In the genomic region with DNA sequence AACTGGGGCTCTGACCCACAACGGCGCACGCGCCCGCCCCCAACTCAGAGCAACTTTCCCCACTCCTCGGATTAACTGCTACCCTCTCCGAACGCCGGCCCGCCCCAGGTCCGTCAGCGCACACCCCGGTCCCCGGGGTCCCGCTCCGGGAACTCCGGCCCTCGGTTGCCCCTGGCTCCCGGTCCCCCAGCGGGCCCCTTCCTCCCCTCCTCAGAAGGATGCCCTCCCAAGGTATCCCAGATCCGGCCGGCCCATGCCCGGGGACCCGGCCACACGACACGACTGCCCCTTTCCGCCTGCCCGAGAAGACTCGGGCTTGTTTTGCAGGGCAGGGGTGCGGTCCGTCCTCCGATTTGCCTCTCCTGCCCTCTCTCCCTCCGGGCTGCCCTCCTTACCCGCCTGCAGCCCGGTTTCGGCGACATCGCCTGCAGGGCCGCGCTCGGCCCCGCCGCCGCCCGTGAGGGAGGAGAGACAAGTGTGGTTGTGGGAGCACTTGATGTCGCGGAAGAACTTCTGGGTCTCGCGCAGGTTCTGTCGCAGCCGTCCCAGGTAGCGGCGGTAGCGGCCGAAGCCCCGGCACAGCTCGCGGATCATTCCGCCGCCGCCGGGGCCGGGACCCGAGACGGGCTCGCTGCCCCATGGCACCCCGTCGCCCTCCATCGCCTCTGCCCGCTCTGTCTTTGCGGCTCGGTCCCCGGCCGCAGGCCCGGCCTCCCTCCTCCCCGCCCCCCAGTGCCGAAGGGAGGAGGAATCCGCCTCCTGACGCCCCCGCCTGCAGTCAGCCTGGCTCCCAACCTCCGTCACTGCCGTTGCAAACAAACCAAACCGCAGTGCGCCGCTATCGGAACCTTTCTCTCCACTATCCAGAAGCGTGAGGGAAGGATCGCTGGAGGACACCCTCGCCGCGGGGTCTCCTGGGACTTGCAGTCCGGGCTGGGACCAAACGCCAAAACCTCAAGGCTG, we compare ENCODE assay signal across 1 cellular context.
TF ChIP-seq lines count a peak whose summit lies in the region.

A gene with protein sequence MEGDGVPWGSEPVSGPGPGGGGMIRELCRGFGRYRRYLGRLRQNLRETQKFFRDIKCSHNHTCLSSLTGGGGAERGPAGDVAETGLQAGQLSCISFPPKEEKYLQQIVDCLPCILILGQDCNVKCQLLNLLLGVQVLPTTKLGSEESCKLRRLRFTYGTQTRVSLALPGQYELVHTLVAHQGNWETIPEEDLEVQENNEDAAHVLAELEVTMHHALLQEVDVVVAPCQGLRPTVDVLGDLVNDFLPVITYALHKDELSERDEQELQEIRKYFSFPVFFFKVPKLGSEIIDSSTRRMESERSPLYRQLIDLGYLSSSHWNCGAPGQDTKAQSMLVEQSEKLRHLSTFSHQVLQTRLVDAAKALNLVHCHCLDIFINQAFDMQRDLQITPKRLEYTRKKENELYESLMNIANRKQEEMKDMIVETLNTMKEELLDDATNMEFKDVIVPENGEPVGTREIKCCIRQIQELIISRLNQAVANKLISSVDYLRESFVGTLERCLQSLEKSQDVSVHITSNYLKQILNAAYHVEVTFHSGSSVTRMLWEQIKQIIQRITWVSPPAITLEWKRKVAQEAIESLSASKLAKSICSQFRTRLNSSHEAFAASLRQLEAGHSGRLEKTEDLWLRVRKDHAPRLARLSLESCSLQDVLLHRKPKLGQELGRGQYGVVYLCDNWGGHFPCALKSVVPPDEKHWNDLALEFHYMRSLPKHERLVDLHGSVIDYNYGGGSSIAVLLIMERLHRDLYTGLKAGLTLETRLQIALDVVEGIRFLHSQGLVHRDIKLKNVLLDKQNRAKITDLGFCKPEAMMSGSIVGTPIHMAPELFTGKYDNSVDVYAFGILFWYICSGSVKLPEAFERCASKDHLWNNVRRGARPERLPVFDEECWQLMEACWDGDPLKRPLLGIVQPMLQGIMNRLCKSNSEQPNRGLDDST (minus strand): TSS at position 827 of the 963 bp plus-strand sequence. CDS start 167 bp downstream, at position 660.

TF ChIP-seq in HepG2, 621 proteins besides CTCF, POLR2A, EP300 and RAD21 (continued from another document and continues in another):
- TF ChIP-seq, protein P1, sequence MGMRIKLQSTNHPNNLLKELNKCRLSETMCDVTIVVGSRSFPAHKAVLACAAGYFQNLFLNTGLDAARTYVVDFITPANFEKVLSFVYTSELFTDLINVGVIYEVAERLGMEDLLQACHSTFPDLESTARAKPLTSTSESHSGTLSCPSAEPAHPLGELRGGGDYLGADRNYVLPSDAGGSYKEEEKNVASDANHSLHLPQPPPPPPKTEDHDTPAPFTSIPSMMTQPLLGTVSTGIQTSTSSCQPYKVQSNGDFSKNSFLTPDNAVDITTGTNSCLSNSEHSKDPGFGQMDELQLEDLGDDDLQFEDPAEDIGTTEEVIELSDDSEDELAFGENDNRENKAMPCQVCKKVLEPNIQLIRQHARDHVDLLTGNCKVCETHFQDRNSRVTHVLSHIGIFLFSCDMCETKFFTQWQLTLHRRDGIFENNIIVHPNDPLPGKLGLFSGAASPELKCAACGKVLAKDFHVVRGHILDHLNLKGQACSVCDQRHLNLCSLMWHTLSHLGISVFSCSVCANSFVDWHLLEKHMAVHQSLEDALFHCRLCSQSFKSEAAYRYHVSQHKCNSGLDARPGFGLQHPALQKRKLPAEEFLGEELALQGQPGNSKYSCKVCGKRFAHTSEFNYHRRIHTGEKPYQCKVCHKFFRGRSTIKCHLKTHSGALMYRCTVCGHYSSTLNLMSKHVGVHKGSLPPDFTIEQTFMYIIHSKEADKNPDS (CRISPR knock-in tag; IDR thresholded peaks at IDR 0.05), result no peak; the same call in none of the 2 replicates
- TF ChIP-seq SRSF1 (optimal IDR thresholded peaks at IDR 0.05; ENCODE audit: low read depth, low read length) (peak; percentile 21), WIZ (CRISPR knock-in tag; IDR thresholded peaks at IDR 0.05) (peak; percentile 80), ZNF335 (CRISPR knock-in tag; IDR thresholded peaks at IDR 0.05) (peak; percentile 98), ZNF781 (CRISPR knock-in tag; IDR thresholded peaks at IDR 0.05; ENCODE audit: borderline replicate concordance, not compliant biosample characterization) (no peak), ZEB1 (IDR thresholded peaks at IDR 0.05; ENCODE audit: insufficient replicate concordance, low read depth) (peak; percentile 89), THAP11 (CRISPR knock-in tag; IDR thresholded peaks at IDR 0.05) (peak; percentile 100), RELA (CRISPR knock-in tag; IDR thresholded peaks at IDR 0.05) (no peak), ARNT2 (CRISPR knock-in tag; IDR thresholded peaks at IDR 0.05; ENCODE audit: low read depth) (peak; percentile 55; the same call in 1 of the 2 replicates), HNRNPH1 (optimal IDR thresholded peaks at IDR 0.05; ENCODE audit: low read depth, low read length) (no peak), ZNF121 (CRISPR knock-in tag; IDR thresholded peaks at IDR 0.05) (0 out of 2 replicates have a peak, but pooled peaks have one; percentile 27), ZBTB21 (CRISPR knock-in tag; IDR thresholded peaks at IDR 0.05) (0 out of 2 replicates have a peak, but pooled peaks have one; percentile 18), MLX (CRISPR knock-in tag; IDR thresholded peaks at IDR 0.05) (no peak), MXD1 (CRISPR knock-in tag; IDR thresholded peaks at IDR 0.05) (peak; percentile 92), KDM1A (CRISPR knock-in tag; IDR thresholded peaks at IDR 0.05) (no peak), ZNF30 (CRISPR knock-in tag; IDR thresholded peaks at IDR 0.05) (0 out of 2 replicates have a peak, but pooled peaks have one; percentile 5), ZNF75D (CRISPR knock-in tag; IDR thresholded peaks at IDR 0.05; ENCODE audit: borderline replicate concordance) (0 out of 2 replicates have a peak, but pooled peaks have one; percentile 11), JARID2 (CRISPR knock-in tag; IDR thresholded peaks at IDR 0.05; ENCODE audit: insufficient replicate concordance) (peak; percentile 42), NBN (conservative IDR thresholded peaks at IDR 0.05) (no peak), HINFP (CRISPR knock-in tag; IDR thresholded peaks at IDR 0.05; ENCODE audit: low read depth) (peak; percentile 24; the same call in 1 of the 2 replicates), ARID3A (IDR thresholded peaks at IDR 0.05; ENCODE audit: low read depth, low read length) (0 out of 2 replicates have a peak, but pooled peaks have one; percentile 22), ZNF329 (CRISPR knock-in tag; IDR thresholded peaks at IDR 0.05; ENCODE audit: low read depth) (0 out of 2 replicates have a peak, but pooled peaks have one; percentile 34)
- TF ChIP-seq, protein P2, sequence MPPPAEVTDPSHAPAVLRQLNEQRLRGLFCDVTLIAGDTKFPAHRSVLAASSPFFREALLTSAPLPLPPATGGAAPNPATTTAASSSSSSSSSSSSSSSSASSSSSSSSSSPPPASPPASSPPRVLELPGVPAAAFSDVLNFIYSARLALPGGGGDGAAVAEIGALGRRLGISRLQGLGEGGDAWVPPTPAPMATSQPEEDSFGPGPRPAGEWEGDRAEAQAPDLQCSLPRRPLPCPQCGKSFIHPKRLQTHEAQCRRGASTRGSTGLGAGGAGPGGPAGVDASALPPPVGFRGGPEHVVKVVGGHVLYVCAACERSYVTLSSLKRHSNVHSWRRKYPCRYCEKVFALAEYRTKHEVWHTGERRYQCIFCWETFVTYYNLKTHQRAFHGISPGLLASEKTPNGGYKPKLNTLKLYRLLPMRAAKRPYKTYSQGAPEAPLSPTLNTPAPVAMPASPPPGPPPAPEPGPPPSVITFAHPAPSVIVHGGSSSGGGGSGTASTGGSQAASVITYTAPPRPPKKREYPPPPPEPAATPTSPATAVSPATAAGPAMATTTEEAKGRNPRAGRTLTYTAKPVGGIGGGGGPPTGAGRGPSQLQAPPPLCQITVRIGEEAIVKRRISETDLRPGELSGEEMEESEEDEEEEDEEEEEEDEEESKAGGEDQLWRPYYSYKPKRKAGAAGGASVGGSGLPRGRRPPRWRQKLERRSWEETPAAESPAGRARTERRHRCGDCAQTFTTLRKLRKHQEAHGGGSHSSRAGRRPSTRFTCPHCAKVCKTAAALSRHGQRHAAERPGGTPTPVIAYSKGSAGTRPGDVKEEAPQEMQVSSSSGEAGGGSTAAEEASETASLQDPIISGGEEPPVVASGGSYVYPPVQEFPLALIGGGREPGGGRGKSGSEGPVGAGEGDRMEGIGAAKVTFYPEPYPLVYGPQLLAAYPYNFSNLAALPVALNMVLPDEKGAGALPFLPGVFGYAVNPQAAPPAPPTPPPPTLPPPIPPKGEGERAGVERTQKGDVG (CRISPR knock-in tag; IDR thresholded peaks at IDR 0.05; ENCODE audit: borderline replicate concordance), result 0 out of 2 replicates have a peak, but pooled peaks have one; percentile 46
- TF ChIP-seq, protein P3, sequence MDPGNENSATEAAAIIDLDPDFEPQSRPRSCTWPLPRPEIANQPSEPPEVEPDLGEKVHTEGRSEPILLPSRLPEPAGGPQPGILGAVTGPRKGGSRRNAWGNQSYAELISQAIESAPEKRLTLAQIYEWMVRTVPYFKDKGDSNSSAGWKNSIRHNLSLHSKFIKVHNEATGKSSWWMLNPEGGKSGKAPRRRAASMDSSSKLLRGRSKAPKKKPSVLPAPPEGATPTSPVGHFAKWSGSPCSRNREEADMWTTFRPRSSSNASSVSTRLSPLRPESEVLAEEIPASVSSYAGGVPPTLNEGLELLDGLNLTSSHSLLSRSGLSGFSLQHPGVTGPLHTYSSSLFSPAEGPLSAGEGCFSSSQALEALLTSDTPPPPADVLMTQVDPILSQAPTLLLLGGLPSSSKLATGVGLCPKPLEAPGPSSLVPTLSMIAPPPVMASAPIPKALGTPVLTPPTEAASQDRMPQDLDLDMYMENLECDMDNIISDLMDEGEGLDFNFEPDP (CRISPR knock-in tag; conservative IDR thresholded peaks at IDR 0.05), result no peak
- TF ChIP-seq, protein P4, sequence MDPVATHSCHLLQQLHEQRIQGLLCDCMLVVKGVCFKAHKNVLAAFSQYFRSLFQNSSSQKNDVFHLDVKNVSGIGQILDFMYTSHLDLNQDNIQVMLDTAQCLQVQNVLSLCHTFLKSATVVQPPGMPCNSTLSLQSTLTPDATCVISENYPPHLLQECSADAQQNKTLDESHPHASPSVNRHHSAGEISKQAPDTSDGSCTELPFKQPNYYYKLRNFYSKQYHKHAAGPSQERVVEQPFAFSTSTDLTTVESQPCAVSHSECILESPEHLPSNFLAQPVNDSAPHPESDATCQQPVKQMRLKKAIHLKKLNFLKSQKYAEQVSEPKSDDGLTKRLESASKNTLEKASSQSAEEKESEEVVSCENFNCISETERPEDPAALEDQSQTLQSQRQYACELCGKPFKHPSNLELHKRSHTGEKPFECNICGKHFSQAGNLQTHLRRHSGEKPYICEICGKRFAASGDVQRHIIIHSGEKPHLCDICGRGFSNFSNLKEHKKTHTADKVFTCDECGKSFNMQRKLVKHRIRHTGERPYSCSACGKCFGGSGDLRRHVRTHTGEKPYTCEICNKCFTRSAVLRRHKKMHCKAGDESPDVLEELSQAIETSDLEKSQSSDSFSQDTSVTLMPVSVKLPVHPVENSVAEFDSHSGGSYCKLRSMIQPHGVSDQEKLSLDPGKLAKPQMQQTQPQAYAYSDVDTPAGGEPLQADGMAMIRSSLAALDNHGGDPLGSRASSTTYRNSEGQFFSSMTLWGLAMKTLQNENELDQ (CRISPR knock-in tag; IDR thresholded peaks at IDR 0.05; ENCODE audit: borderline replicate concordance), result 0 out of 2 replicates have a peak, but pooled peaks have one; percentile 39
